ENCODE assay signal across 8 cellular contexts in genomic region chr19:50922316-50922853, GRCh38. TPM values are rescaled to one million over a fixed set of nuclear protein-coding genes. Genes with fewer than 3 reads are reported as not detected.
DNase-seq lines count a peak whose midpoint lies in the region; ATAC-seq and TF ChIP-seq lines count a peak whose summit lies in the region.

No MANE protein-coding gene starts in this region.

- intact Hi-C loops in CD4-positive, alpha-beta memory T cell (cut with micrococcal nuclease): loop anchor here (1.0 to 10.0 kb wide), 3 partner anchors 172 to 385 kb away; no protein-coding TSS in a partner anchor
- intact Hi-C loops in heart right ventricle (cut with DNase I): loop anchor here in 4 of 10 donors (5.0 to 10.0 kb wide), 5 partner anchors 172 to 565 kb away; no protein-coding TSS in a partner anchor
- intact Hi-C loops in psoas muscle (cut with DNase I): loop anchor here in 1 of 2 donors (5.0 kb wide), 1 partner anchor 565 kb away; no protein-coding TSS in a partner anchor
- intact Hi-C loops in aorta (cut with DNase I): loop anchor here in 1 of 2 donors (2.0 kb wide), 1 partner anchor 566 kb away; no protein-coding TSS in a partner anchor

- H3K27me3 Mint-ChIP-seq in CD4-positive, alpha-beta memory T cell: peaks cover 35 to 38% of the 10 kb centered on the region in 2 donors
- peaks cover 45% of the 10 kb centered on the region for H3K27me3 Mint-ChIP-seq in activated naive CD8-positive, alpha-beta T cell treated with anti-CD3 and anti-CD28 coated beads, Interleukin-2, amount 50 U/mL, for 24 hours

- no peaks in the 10 kb centered on the region for H3K27me3 ChIP-seq in CD4-positive, alpha-beta memory T cell (ENCODE audit: insufficient read depth, low read length)
- H3K27me3 ChIP-seq in heart right ventricle (peaks cover 0 to 81% (median 56%) of the 10 kb centered on the region in 7 donors), psoas muscle (ENCODE audit: insufficient read depth in 3 of 3, low read length in 2 of 3) (peaks cover 0 to 2% (median 0%) of the 10 kb centered on the region in 3 donors), aorta (ENCODE audit: control insufficient read depth in 1 of 2, insufficient read depth in 2 of 2, low read length in 1 of 2) (no peaks in the 10 kb centered on the region)

- H3K9me3 Mint-ChIP-seq in CD4-positive, alpha-beta memory T cell: peaks cover 0 to 2% (median 0%) of the 10 kb centered on the region in 8 donors
- H3K9me3 Mint-ChIP-seq in activated naive CD8-positive, alpha-beta T cell treated with anti-CD3 and anti-CD28 coated beads, Interleukin-2, amount 50 U/mL, for 24 hours: no peaks in the 10 kb centered on the region

- WGBS in heart right ventricle, 2 donors: 27 to 33% methylated on average over 21 of the region's 21 CpGs
- 29 to 30% (median 30%) methylated on average over 21 of the region's 21 CpGs for WGBS in psoas muscle, 3 donors
- WGBS in aorta, 2 donors: 27 to 32% methylated on average over 21 of the region's 21 CpGs

- H3K4me1 Mint-ChIP-seq in CD4-positive, alpha-beta memory T cell: peaks cover 4 to 10% (median 7%) of the 10 kb centered on the region in 4 donors
- peaks cover 9% of the 10 kb centered on the region for H3K4me1 Mint-ChIP-seq in activated naive CD8-positive, alpha-beta T cell treated with anti-CD3 and anti-CD28 coated beads, Interleukin-2, amount 50 U/mL, for 24 hours

- ATAC-seq in GM21723 (IDR thresholded peaks at IDR 0.05; ENCODE audit: unreplicated experiment): peak; percentile 74
- peak; percentile 99 for ATAC-seq in activated naive CD8-positive, alpha-beta T cell treated with anti-CD3 and anti-CD28 coated beads, Interleukin-2, amount 50 U/mL, for 24 hours
- ATAC-seq in heart right ventricle: peak; percentile 71 to 93 (median 88)
- ATAC-seq in psoas muscle: peak in 1 of 4 donors; percentile 67
- peak; percentile 72 for ATAC-seq in aorta (ENCODE audit: low FRiP score)

- H3K27ac ChIP-seq in CD4-positive, alpha-beta memory T cell (ENCODE audit: low read depth, low read length): no peak overlapping the region
- H3K27ac ChIP-seq in heart right ventricle (no peak overlapping the region), psoas muscle (no peak overlapping the region), aorta (ENCODE audit: low read depth in 1 of 2, low read length in 2 of 2) (no peak overlapping the region)

- H3K36me3 Mint-ChIP-seq in CD4-positive, alpha-beta memory T cell: no peaks in the 10 kb centered on the region
- H3K36me3 Mint-ChIP-seq in activated naive CD8-positive, alpha-beta T cell treated with anti-CD3 and anti-CD28 coated beads, Interleukin-2, amount 50 U/mL, for 24 hours (ENCODE audit: low read depth): no peaks in the 10 kb centered on the region

- peak; percentile 64 to 71 (median 68) for DNase-seq in CD4-positive, alpha-beta memory T cell
- DNase-seq in NCI-H1436 (lab: John Stamatoyannopoulos, UW) (peak; percentile 90), SW480 (ENCODE audit: low spot score) (peak; percentile 94), heart right ventricle (peak; percentile 50 to 69), psoas muscle (peak; percentile 44 to 67), aorta (peak; percentile 63 to 82)
- peak; percentile 82 for DNase-seq in activated naive CD8-positive, alpha-beta T cell treated with anti-CD3 and anti-CD28 coated beads, Interleukin-2, amount 50 U/mL, for 24 hours

- no peaks in the 10 kb centered on the region for H3K9me3 ChIP-seq in CD4-positive, alpha-beta memory T cell (ENCODE audit: control insufficient read depth in 1 of 2, low read length in 2 of 2)
- H3K9me3 ChIP-seq in heart right ventricle: no peaks in the 10 kb centered on the region
- H3K9me3 ChIP-seq in psoas muscle: no peaks in the 10 kb centered on the region
- peaks cover 2% of the 10 kb centered on the region for H3K9me3 ChIP-seq in aorta (ENCODE audit: control insufficient read depth, low read length)

- no peak overlapping the region for H3K4me3 Mint-ChIP-seq in CD4-positive, alpha-beta memory T cell
- no peak overlapping the region for H3K4me3 Mint-ChIP-seq in activated naive CD8-positive, alpha-beta T cell treated with anti-CD3 and anti-CD28 coated beads, Interleukin-2, amount 50 U/mL, for 24 hours

- H3K4me1 ChIP-seq in CD4-positive, alpha-beta memory T cell (ENCODE audit: insufficient read depth, low read length): peaks cover 5% of the 10 kb centered on the region
- H3K4me1 ChIP-seq in heart right ventricle (peaks cover 0 to 10% (median 0%) of the 10 kb centered on the region in 9 donors), psoas muscle (no peaks in the 10 kb centered on the region), aorta (ENCODE audit: control insufficient read depth in 1 of 2, insufficient read depth in 2 of 2, low read length in 2 of 2) (no peaks in the 10 kb centered on the region)

- no peak overlapping the region for H3K4me3 ChIP-seq in CD4-positive, alpha-beta memory T cell (ENCODE audit: low read length in 2 of 2)
- H3K4me3 ChIP-seq in heart right ventricle (no peak overlapping the region), psoas muscle (no peak overlapping the region), aorta (ENCODE audit: low read length in 2 of 2) (no peak overlapping the region)

- POLR2A ChIA-PET in CD4-positive, alpha-beta memory T cell (lab: Charles Lee; ENCODE audit: partially characterized antibody): interaction anchor here (0.8 kb wide), 1 partner anchor 565 kb away, joined by 3 read pairs; no protein-coding TSS in a partner anchor

- H3K36me3 ChIP-seq in CD4-positive, alpha-beta memory T cell (ENCODE audit: insufficient read depth, low read length): no peaks in the 10 kb centered on the region
- H3K36me3 ChIP-seq in heart right ventricle (no peaks in the 10 kb centered on the region), psoas muscle (ENCODE audit: insufficient read depth in 1 of 2, low read depth in 1 of 2) (no peaks in the 10 kb centered on the region), aorta (ENCODE audit: control insufficient read depth in 1 of 2, insufficient read depth in 2 of 2, low read length in 1 of 2) (no peaks in the 10 kb centered on the region)

- TF ChIP-seq CTCF in heart right ventricle (IDR thresholded peaks at IDR 0.05): peak; percentile 64 to 88 (median 79)
- TF ChIP-seq CTCF in psoas muscle (IDR thresholded peaks at IDR 0.05): peak; percentile 55

- CTCF ChIA-PET in CD4-positive, alpha-beta memory T cell (lab: Charles Lee; ENCODE audit: partially characterized antibody): interaction anchor here (0.6 to 4.9 kb wide), 11 partner anchors 9 to 565 kb away, joined by 3 to 23 read pairs (median 5); no protein-coding TSS in a partner anchor

- H3K27ac Mint-ChIP-seq in CD4-positive, alpha-beta memory T cell: peak overlapping the region in 1 of 7 donors; percentile 55
- H3K27ac Mint-ChIP-seq in activated naive CD8-positive, alpha-beta T cell treated with anti-CD3 and anti-CD28 coated beads, Interleukin-2, amount 50 U/mL, for 24 hours: no peak overlapping the region

RNA-seq across cellular contexts. Expression of gene KLK4, which starts 11.2 kb away (rescaled TPM):
- total RNA-seq in CD4-positive, alpha-beta memory T cell: not detected
- not detected for polyA plus RNA-seq in CD4-positive, alpha-beta memory T cell
- total RNA-seq in heart right ventricle (not detected), psoas muscle (not detected), aorta (not detected)
- polyA plus RNA-seq in heart right ventricle (not detected), psoas muscle (not detected), aorta (not detected)

RNA-seq across cellular contexts. Expression of gene KLK5, which starts 30.5 kb away (rescaled TPM):
- not detected for total RNA-seq in CD4-positive, alpha-beta memory T cell
- polyA plus RNA-seq in CD4-positive, alpha-beta memory T cell: not detected
- total RNA-seq in heart right ventricle: not detected
- polyA plus RNA-seq in heart right ventricle: not detected
- not detected for total RNA-seq in psoas muscle
- under 1 TPM in 1 of 3 donors, not detected in 2; 0.05 TPM for polyA plus RNA-seq in psoas muscle
- total RNA-seq in aorta: not detected
- not detected for polyA plus RNA-seq in aorta

RNA-seq across cellular contexts. Expression of gene KLK6, which starts 47.0 kb away (rescaled TPM):
- total RNA-seq in CD4-positive, alpha-beta memory T cell: not detected
- not detected for polyA plus RNA-seq in CD4-positive, alpha-beta memory T cell
- total RNA-seq in heart right ventricle: not detected
- polyA plus RNA-seq in heart right ventricle: not detected
- total RNA-seq in psoas muscle: not detected
- polyA plus RNA-seq in psoas muscle: under 1 TPM in 1 of 3 donors, not detected in 2; 0.04 TPM
- total RNA-seq in aorta: not detected
- polyA plus RNA-seq in aorta: under 1 TPM in 1 of 2 donors, not detected in 1; 0.20 TPM

RNA-seq across cellular contexts. Expression of gene KLK2, which starts 49.1 kb away (rescaled TPM):
- not detected for total RNA-seq in CD4-positive, alpha-beta memory T cell
- not detected for polyA plus RNA-seq in CD4-positive, alpha-beta memory T cell
- total RNA-seq in heart right ventricle (not detected), psoas muscle (not detected), aorta (not detected)
- polyA plus RNA-seq in heart right ventricle (not detected), psoas muscle (not detected), aorta (not detected)
